Comparison of ENCODE assay signal across 1 cellular context in the genomic region with DNA sequence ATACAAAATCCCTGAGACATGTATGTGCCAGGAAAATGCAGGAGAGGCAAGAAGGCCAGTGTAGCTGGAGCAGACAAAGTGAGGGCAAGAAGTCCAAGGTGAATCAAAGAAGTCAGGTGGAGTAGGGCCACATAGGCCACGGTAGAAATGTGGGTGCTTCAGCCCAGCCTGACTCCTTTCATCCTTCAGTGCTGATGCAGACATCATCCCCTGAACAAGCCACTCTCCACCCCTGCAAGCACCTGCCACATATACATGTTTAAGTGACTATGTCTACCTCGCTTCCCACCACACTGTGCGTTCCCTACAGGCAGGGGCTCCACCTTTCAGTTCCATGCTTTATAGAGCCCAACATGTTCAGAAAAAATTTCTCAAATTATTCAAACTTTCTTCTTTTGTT.
TF ChIP-seq lines count a peak whose summit lies in the region.

No MANE protein-coding gene starts in this region.

TF ChIP-seq in K562, 482 proteins besides CTCF, POLR2A, EP300 and RAD21:
- no peak for TF ChIP-seq GTF2F1 (IDR thresholded peaks at IDR 0.05; ENCODE audit: low read depth, low read length)
